Comparison of ENCODE assay signal across 23 cellular contexts in the genomic region with DNA sequence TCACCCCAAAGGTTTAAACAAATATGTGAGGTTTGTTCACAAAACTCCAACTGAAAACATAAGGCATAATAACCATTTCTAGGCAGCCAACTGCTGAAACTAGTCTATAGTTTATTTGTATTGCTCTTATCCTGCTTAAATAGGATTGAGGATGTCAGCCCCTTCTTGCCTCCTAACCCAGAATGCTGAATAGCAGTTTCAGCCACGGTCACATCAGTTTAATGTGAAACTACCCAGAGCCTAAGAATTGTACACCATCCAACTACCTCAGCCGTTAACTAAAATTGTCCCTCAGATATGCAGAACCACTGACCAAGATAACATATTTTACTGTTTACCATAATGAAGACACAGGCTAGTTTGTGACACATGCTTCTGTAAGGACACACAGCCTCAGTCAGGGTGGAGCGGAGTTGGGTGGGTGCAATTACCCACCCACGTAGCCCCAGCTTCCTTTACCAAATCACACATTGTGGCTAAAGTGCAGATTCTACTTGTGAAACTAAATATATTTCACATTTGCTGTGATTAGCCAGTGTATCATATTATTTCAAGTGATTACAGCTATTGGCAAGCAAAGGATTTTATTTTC.
DNase-seq lines count a peak whose midpoint lies in the region; ATAC-seq, FAIRE-seq and TF ChIP-seq lines count a peak whose summit lies in the region.
"Had no signal": no experiment of that assay in that cellular context is flagged by ENCODE, and none has a peak within 500 bp of the region (broad histone marks: within the 10 kb centered on the region; RNA-seq: fewer than 3 reads in every experiment).

No MANE protein-coding gene starts in this region.

- no peaks in the 10 kb centered on the region for H3K9me1 ChIP-seq in keratinocyte (ENCODE audit: control insufficient read depth, extremely low read depth, insufficient read depth, low read length)

- TF ChIP-seq EP300 in SK-N-SH (IDR thresholded peaks at IDR 0.05; ENCODE audit: borderline replicate concordance in 1 of 2, low read depth in 1 of 2, low read length in 1 of 2) = no peak

- POLR2A ChIA-PET in SK-N-SH (lab: Yijun Ruan, JAX) = no interaction called here

- WGBS in SK-N-SH (ENCODE audit: low lambda C conversion rate) = 70% methylated on average over 4 of the region's 4 CpGs

- no peak for TF ChIP-seq RAD21 in SK-N-SH (IDR thresholded peaks at IDR 0.05; ENCODE audit: low read length)

- H3K36me3 Mint-ChIP-seq in Calu3 (ENCODE audit: insufficient read depth, unreplicated experiment) = no peaks in the 10 kb centered on the region
- H3K36me3 Mint-ChIP-seq: CD14-positive monocyte had no signal

- BruUV-seq in Calu3 (replicated peaks; lab: Mats Ljungman, UMichigan) = no TSS peak

- H3K27ac Mint-ChIP-seq in Calu3 (ENCODE audit: unreplicated experiment) = no peak overlapping the region
- H3K27ac Mint-ChIP-seq: B cell, CD14-positive monocyte had no signal

- H2AFZ ChIP-seq in SK-N-SH (ENCODE audit: low read depth) (no peak overlapping the region), keratinocyte (ENCODE audit: control insufficient read depth, low read length) (no peak overlapping the region)

- H3K36me3 ChIP-seq in SK-N-SH (replicated peaks in 1 of 2; ENCODE audit: control insufficient read depth in 1 of 2, insufficient read depth in 2 of 2, low read length in 1 of 2) (no peaks in the 10 kb centered on the region), adipocyte (ENCODE audit: control insufficient read depth, insufficient read depth, low read length, severe bottlenecking) (no peaks in the 10 kb centered on the region), keratinocyte (ENCODE audit: control insufficient read depth in 2 of 2, extremely low read depth in 1 of 2, insufficient read depth in 2 of 2, low read length in 2 of 2) (no peaks in the 10 kb centered on the region)
- H3K36me3 ChIP-seq: MG63 had no signal

- no peaks in the 10 kb centered on the region for H3K27me3 ChIP-seq in SK-N-SH (ENCODE audit: insufficient read depth)
- H3K27me3 ChIP-seq in adipocyte (replicated peaks; ENCODE audit: control insufficient read depth, insufficient read depth, low read length) = no peaks in the 10 kb centered on the region
- no peaks in the 10 kb centered on the region for H3K27me3 ChIP-seq in keratinocyte (ENCODE audit: control insufficient read depth, extremely low read depth, insufficient read depth, low read length)
- H3K27me3 ChIP-seq: MG63 had no signal

- H3K9ac ChIP-seq in SK-N-SH = no peak overlapping the region
- no peak overlapping the region for H3K9ac ChIP-seq in adipocyte (ENCODE audit: low read length)
- H3K9ac ChIP-seq in keratinocyte (ENCODE audit: control insufficient read depth, extremely low read depth, insufficient read depth, low read length) = no peak overlapping the region

- DNase-seq in SK-N-SH (no peak), adipocyte (ENCODE audit: low read depth) (peak; percentile 62), keratinocyte (ENCODE audit: low read depth, low spot score) (no peak), Calu3 (no peak), NAMALWA (ENCODE audit: low spot score) (no peak)
- DNase-seq: DMS53, GF-D8, Kasumi-1, MG63, NCI-H1092, NCI-H1436, NCI-H187 treated with DMSO at 0.1 percent for 48 hours, NCI-H2107, NCI-H69, OCI-M1, SW 1271 had no signal

- H3K9me3 ChIP-seq in SK-N-SH (no peaks in the 10 kb centered on the region), adipocyte (ENCODE audit: control insufficient read depth, low read length) (peaks cover 2% of the 10 kb centered on the region), keratinocyte (ENCODE audit: control insufficient read depth, low read depth, low read length) (no peaks in the 10 kb centered on the region)
- H3K9me3 ChIP-seq: MG63 had no signal

- FAIRE-seq in keratinocyte (lab: Jason Lieb, UNC) = peak; percentile 29
- FAIRE-seq: D721Med, H1, RCC 7860 had no signal

- no peaks in the 10 kb centered on the region for H3K9me2 ChIP-seq in SK-N-SH

- no peaks in the 10 kb centered on the region for H3K4me1 Mint-ChIP-seq in Calu3 (ENCODE audit: low read depth, unreplicated experiment)
- H3K4me1 Mint-ChIP-seq: B cell, CD14-positive monocyte had no signal

- dilution Hi-C loops in keratinocyte (cut with MboI; ENCODE audit: extremely low pct_ligation_motif_present, low sequenced_read_pairs) = no loop called here

- H3K4me3 ChIP-seq in SK-N-SH (ENCODE audit: low read depth in 2 of 2, low read length in 1 of 2) (no peak overlapping the region), adipocyte (ENCODE audit: low read length) (no peak overlapping the region), keratinocyte (ENCODE audit: control insufficient read depth in 2 of 3, extremely low read depth in 1 of 3, insufficient read depth in 2 of 3, low read depth in 1 of 3, low read length in 3 of 3) (no peak overlapping the region)
- H3K4me3 ChIP-seq: MG63 had no signal

- H3K27ac ChIP-seq in SK-N-SH (ENCODE audit: low read depth in 2 of 2, low read length in 1 of 2) = peak overlapping the region in 1 of 2 experiments; percentile 28; a peak in 2 of 4 replicates
- H3K27ac ChIP-seq in keratinocyte (ENCODE audit: control insufficient read depth, insufficient read depth, low read length) = no peak overlapping the region

- CTCF ChIA-PET in SK-N-SH (lab: Yijun Ruan, JAX) (interaction anchor here (0.9 to 1.4 kb wide), 2 partner anchors 9 to 36 kb away, joined by 3 to 4 read pairs; no protein-coding TSS in a partner anchor), Calu3 (lab: Charles Lee) (no interaction called here)

- intact Hi-C loops in Calu3 (cut with micrococcal nuclease; ENCODE audit: unreplicated experiment) = no loop called here

- no peaks in the 10 kb centered on the region for H3K79me2 ChIP-seq in SK-N-SH (ENCODE audit: insufficient read depth)
- H3K79me2 ChIP-seq in keratinocyte (ENCODE audit: control insufficient read depth, insufficient read depth, low read length) = no peaks in the 10 kb centered on the region

- no peaks in the 10 kb centered on the region for H3K27me3 Mint-ChIP-seq in Calu3 (ENCODE audit: unreplicated experiment)
- H3K27me3 Mint-ChIP-seq: B cell had no signal

- H3K4me2 ChIP-seq in SK-N-SH (no peak overlapping the region), keratinocyte (ENCODE audit: control insufficient read depth, extremely low read depth, insufficient read depth, low read depth, low read length) (no peak overlapping the region)

- H4K20me1 ChIP-seq in SK-N-SH (ENCODE audit: insufficient read depth) = no peaks in the 10 kb centered on the region
- no peaks in the 10 kb centered on the region for H4K20me1 ChIP-seq in keratinocyte (ENCODE audit: control insufficient read depth, extremely low read depth, insufficient read depth, low read length)

- no peak overlapping the region for H3K4me3 Mint-ChIP-seq in Calu3 (ENCODE audit: low read depth, unreplicated experiment)
- H3K4me3 Mint-ChIP-seq: B cell, CD14-positive monocyte had no signal

- no peaks in the 10 kb centered on the region for H3F3A ChIP-seq in SK-N-SH (replicated peaks; ENCODE audit: insufficient read depth)

- TF ChIP-seq CTCF in SK-N-SH (IDR thresholded peaks at IDR 0.05) (no peak), keratinocyte (optimal IDR thresholded peaks at IDR 0.05 in 1 of 3, IDR thresholded peaks at IDR 0.05 in 1 of 3, conservative IDR thresholded peaks at IDR 0.05 in 1 of 3; ENCODE audit: extremely low read depth in 1 of 3, insufficient read depth in 2 of 3, low read length in 3 of 3) (no peak), Calu3 (IDR thresholded peaks at IDR 0.05; ENCODE audit: unreplicated experiment) (no peak)

- no peaks in the 10 kb centered on the region for H3K9me3 Mint-ChIP-seq in Calu3 (ENCODE audit: low read depth, unreplicated experiment)

- H3K4me1 ChIP-seq in SK-N-SH (ENCODE audit: control insufficient read depth in 1 of 2, insufficient read depth in 2 of 2, low read depth in 1 of 2, low read length in 1 of 2) (peaks cover 0 to 7% of the 10 kb centered on the region in 2 experiments; a peak in 2 of 4 replicates), adipocyte (ENCODE audit: control insufficient read depth, insufficient read depth, low read length) (no peaks in the 10 kb centered on the region), keratinocyte (ENCODE audit: control insufficient read depth, extremely low read depth, insufficient read depth, low read length) (peaks cover 23% of the 10 kb centered on the region)

- ATAC-seq in SK-N-SH treated with all-trans-retinoic acid at 6 μM for 48 hours = peak; percentile 76
- no peak for ATAC-seq in HG03460 (IDR thresholded peaks at IDR 0.05; ENCODE audit: unreplicated experiment)

TF ChIP-seq in SK-N-SH treated with all-trans-retinoic acid at 6 μM for 48 hours, 23 proteins besides CTCF, POLR2A, EP300 and RAD21 (continues in another document):
- TF ChIP-seq ZFP30 (CRISPR knock-in tag; IDR thresholded peaks at IDR 0.05) (no peak), OSR1 (CRISPR knock-in tag; IDR thresholded peaks at IDR 0.05) (no peak)
- TF ChIP-seq, protein P1, sequence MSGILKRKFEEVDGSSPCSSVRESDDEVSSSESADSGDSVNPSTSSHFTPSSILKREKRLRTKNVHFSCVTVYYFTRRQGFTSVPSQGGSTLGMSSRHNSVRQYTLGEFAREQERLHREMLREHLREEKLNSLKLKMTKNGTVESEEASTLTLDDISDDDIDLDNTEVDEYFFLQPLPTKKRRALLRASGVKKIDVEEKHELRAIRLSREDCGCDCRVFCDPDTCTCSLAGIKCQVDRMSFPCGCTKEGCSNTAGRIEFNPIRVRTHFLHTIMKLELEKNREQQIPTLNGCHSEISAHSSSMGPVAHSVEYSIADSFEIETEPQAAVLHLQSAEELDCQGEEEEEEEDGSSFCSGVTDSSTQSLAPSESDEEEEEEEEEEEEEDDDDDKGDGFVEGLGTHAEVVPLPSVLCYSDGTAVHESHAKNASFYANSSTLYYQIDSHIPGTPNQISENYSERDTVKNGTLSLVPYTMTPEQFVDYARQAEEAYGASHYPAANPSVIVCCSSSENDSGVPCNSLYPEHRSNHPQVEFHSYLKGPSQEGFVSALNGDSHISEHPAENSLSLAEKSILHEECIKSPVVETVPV (CRISPR knock-in tag; IDR thresholded peaks at IDR 0.05) = no peak

TF ChIP-seq in SK-N-SH, 30 proteins besides CTCF, POLR2A, EP300 and RAD21 (continues in another document):
- TF ChIP-seq, protein P2, sequence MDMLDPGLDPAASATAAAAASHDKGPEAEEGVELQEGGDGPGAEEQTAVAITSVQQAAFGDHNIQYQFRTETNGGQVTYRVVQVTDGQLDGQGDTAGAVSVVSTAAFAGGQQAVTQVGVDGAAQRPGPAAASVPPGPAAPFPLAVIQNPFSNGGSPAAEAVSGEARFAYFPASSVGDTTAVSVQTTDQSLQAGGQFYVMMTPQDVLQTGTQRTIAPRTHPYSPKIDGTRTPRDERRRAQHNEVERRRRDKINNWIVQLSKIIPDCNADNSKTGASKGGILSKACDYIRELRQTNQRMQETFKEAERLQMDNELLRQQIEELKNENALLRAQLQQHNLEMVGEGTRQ (IDR thresholded peaks at IDR 0.05; ENCODE audit: borderline replicate concordance, low read depth, low read length) = no peak
- no peak for TF ChIP-seq TCF12 (IDR thresholded peaks at IDR 0.05)
- TF ChIP-seq RCOR1 (IDR thresholded peaks at IDR 0.05; ENCODE audit: low read length) = no peak
